Comparison of ENCODE assay signal across 8 cellular contexts in the genomic region with DNA sequence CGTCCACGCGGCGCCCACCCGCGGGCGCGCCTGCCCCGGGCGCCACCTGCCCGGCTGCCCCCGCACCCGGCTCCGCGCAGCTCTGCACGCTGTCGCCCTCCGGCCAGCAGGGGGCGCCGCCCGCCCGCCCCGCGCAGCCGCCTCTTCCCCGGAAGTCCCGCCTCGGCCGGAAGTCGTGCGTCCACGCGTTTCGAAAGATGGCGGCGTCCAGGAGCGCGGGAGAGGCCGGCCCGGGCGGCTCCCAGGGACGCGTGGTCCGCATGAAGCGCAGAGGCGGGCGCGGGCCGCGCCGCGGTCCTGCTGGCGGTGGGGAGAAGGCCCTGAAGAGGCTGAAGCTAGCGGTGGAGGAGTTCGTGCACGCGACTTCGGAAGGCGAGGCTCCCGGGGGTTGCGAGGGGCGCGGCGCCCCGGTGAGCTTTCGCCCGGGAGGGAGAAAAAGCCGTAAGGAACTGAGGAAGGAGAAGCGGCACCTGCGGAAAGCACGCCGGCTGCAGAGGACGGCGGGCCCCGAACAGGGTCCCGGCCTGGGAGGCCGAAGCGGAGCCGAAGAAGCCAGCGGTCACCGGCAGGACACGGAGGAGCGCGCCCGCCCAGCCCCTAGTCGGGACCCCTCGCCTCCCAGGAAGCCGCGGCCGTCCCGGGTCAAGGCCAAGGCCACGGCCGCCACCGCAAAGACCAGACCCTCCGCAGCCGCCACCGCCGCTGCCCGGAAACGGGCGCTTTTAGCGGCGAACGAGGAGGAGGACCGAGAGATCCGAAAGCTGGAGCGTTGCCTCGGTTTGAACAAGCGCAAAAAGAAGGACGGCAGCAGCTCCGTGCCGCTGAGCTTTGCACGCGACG. TPM values are rescaled to one million over a fixed set of nuclear protein-coding genes. Genes with fewer than 3 reads are reported as not detected.
DNase-seq lines count a peak whose midpoint lies in the region; ATAC-seq and TF ChIP-seq lines count a peak whose summit lies in the region.

A gene with protein sequence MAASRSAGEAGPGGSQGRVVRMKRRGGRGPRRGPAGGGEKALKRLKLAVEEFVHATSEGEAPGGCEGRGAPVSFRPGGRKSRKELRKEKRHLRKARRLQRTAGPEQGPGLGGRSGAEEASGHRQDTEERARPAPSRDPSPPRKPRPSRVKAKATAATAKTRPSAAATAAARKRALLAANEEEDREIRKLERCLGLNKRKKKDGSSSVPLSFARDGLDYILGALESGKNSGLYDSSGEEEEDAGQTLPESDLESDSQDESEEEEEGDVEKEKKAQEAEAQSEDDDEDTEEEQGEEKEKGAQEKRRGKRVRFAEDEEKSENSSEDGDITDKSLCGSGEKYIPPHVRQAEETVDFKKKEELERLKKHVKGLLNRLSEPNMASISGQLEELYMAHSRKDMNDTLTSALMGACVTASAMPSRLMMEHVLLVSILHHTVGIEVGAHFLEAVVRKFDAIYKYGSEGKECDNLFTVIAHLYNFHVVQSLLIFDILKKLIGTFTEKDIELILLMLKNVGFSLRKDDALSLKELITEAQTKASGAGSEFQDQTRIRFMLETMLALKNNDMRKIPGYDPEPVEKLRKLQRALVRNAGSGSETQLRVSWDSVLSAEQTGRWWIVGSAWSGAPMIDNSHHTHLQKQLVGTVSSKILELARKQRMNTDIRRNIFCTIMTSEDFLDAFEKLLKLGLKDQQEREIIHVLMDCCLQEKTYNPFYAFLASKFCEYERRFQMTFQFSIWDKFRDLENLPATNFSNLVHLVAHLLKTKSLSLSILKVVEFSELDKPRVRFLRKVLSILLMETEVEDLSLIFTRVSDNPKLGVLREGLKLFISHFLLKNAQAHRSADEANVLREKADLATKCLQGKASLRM (plus strand): TSS at position 172 of the 840 bp plus-strand sequence. CDS start 26 bp downstream, at position 198.

- no peaks in the 10 kb centered on the region for H3K9me3 ChIP-seq in neural cell (ENCODE audit: low read length)

- no peaks in the 10 kb centered on the region for H3F3A ChIP-seq in neural cell (ENCODE audit: insufficient read depth, low read length, poor library complexity, severe bottlenecking)

- H3K9me2 ChIP-seq in neural cell (ENCODE audit: insufficient read depth, low read length) = no peaks in the 10 kb centered on the region

- peak; percentile 82 for DNase-seq in EL
- DNase-seq in KBM-7 = peak; percentile 84
- DNase-seq in RPMI7951 (ENCODE audit: low read depth) = peak; percentile 80
- DNase-seq in activated T-helper 1 cell treated with anti-CD3 and anti-CD28 coated beads, Interleukin-2, amount 50 U/mL, for 16 hours (ENCODE audit: low read depth in 1 of 2, low spot score in 1 of 2) = peak; percentile 86 to 89
- peak; percentile 74 for DNase-seq in fibroblast of the aortic adventitia (ENCODE audit: low read depth)
- DNase-seq in stimulated activated naive CD8-positive, alpha-beta T cell treated with anti-CD3 and anti-CD28 coated beads, Interleukin-15, amount 100 ng/mL, for 72 hours = peak; percentile 91 to 92

- H2AFZ ChIP-seq in neural cell (ENCODE audit: low read depth, low read length) = peak within 1 kb of the TSS; percentile 65

- H3K9ac ChIP-seq in neural cell (ENCODE audit: low read length) = peak within 1 kb of the TSS; percentile 65

- H3K27ac Mint-ChIP-seq in stimulated activated naive CD8-positive, alpha-beta T cell treated with anti-CD3 and anti-CD28 coated beads, Interleukin-15, amount 100 ng/mL, for 72 hours = peak within 1 kb of the TSS; percentile 97

- H3K4me3 ChIP-seq in fibroblast of the aortic adventitia (ENCODE audit: low read depth, low read length) = peak within 1 kb of the TSS; percentile 82
- H3K4me3 ChIP-seq in neural cell (ENCODE audit: low read length) = peak within 1 kb of the TSS; percentile 99

- peak; percentile 65 for TF ChIP-seq RAD21 in neural cell (conservative IDR thresholded peaks at IDR 0.05)

- no peak for TF ChIP-seq EP300 in neural cell (conservative IDR thresholded peaks at IDR 0.05; ENCODE audit: poor library complexity, severe bottlenecking)

- no peaks in the 10 kb centered on the region for H4K20me1 ChIP-seq in neural cell (ENCODE audit: insufficient read depth)

- peaks cover 19% of the 10 kb centered on the region for H3K79me2 ChIP-seq in neural cell (replicated peaks; ENCODE audit: insufficient read depth, low read length)

- H3K4me3 Mint-ChIP-seq in stimulated activated naive CD8-positive, alpha-beta T cell treated with anti-CD3 and anti-CD28 coated beads, Interleukin-15, amount 100 ng/mL, for 72 hours = peak within 1 kb of the TSS; percentile 94 to 97

- no peaks in the 10 kb centered on the region for H3K36me3 ChIP-seq in neural cell (ENCODE audit: insufficient read depth, low read length)

- peak within 1 kb of the TSS; percentile 71 for H3K4me2 ChIP-seq in neural cell (ENCODE audit: low read length)

- TF ChIP-seq CTCF in fibroblast of the aortic adventitia (IDR thresholded peaks at IDR 0.05; ENCODE audit: insufficient read depth, low read length) = peak; percentile 60
- TF ChIP-seq CTCF in neural cell (IDR thresholded peaks at IDR 0.05; ENCODE audit: poor library complexity, severe bottlenecking) = peak; percentile 94

- peak; percentile 92 for ATAC-seq in GM21723 (IDR thresholded peaks at IDR 0.05; ENCODE audit: unreplicated experiment)
- ATAC-seq in stimulated activated naive CD8-positive, alpha-beta T cell treated with anti-CD3 and anti-CD28 coated beads, Interleukin-15, amount 100 ng/mL, for 72 hours = peak; percentile 95

- peaks cover 31% of the 10 kb centered on the region for H3K27me3 Mint-ChIP-seq in stimulated activated naive CD8-positive, alpha-beta T cell treated with anti-CD3 and anti-CD28 coated beads, Interleukin-15, amount 100 ng/mL, for 72 hours

- H3K9me3 Mint-ChIP-seq in stimulated activated naive CD8-positive, alpha-beta T cell treated with anti-CD3 and anti-CD28 coated beads, Interleukin-15, amount 100 ng/mL, for 72 hours = no peaks in the 10 kb centered on the region

- peak within 1 kb of the TSS; percentile 31 for H3K27ac ChIP-seq in neural cell (ENCODE audit: low read length)

- H3K27me3 ChIP-seq in neural cell (ENCODE audit: insufficient read depth, low read depth, low read length) = no peaks in the 10 kb centered on the region

- in situ Hi-C loops in KBM-7 (cut with MboI; ENCODE audit: low pct_unique_long_range_greater_than_20kb, low sequenced_read_pairs) = no loop called here

- H3K4me1 Mint-ChIP-seq in stimulated activated naive CD8-positive, alpha-beta T cell treated with anti-CD3 and anti-CD28 coated beads, Interleukin-15, amount 100 ng/mL, for 72 hours = peaks cover 49% of the 10 kb centered on the region

TF ChIP-seq in neural cell, 6 proteins besides CTCF, POLR2A, EP300 and RAD21:
- TF ChIP-seq EZH2 (IDR thresholded peaks at IDR 0.05; ENCODE audit: borderline replicate concordance, insufficient read depth, low read length, poor library complexity, severe bottlenecking) = no peak
- peak; percentile 45 for TF ChIP-seq TAF1 (IDR thresholded peaks at IDR 0.05; ENCODE audit: low read depth)
- TF ChIP-seq SMC3 (conservative IDR thresholded peaks at IDR 0.05; ENCODE audit: poor library complexity) = peak; percentile 53
- peak; percentile 100 for TF ChIP-seq MXI1 (conservative IDR thresholded peaks at IDR 0.05; ENCODE audit: poor library complexity, severe bottlenecking)
- TF ChIP-seq, protein P1, sequence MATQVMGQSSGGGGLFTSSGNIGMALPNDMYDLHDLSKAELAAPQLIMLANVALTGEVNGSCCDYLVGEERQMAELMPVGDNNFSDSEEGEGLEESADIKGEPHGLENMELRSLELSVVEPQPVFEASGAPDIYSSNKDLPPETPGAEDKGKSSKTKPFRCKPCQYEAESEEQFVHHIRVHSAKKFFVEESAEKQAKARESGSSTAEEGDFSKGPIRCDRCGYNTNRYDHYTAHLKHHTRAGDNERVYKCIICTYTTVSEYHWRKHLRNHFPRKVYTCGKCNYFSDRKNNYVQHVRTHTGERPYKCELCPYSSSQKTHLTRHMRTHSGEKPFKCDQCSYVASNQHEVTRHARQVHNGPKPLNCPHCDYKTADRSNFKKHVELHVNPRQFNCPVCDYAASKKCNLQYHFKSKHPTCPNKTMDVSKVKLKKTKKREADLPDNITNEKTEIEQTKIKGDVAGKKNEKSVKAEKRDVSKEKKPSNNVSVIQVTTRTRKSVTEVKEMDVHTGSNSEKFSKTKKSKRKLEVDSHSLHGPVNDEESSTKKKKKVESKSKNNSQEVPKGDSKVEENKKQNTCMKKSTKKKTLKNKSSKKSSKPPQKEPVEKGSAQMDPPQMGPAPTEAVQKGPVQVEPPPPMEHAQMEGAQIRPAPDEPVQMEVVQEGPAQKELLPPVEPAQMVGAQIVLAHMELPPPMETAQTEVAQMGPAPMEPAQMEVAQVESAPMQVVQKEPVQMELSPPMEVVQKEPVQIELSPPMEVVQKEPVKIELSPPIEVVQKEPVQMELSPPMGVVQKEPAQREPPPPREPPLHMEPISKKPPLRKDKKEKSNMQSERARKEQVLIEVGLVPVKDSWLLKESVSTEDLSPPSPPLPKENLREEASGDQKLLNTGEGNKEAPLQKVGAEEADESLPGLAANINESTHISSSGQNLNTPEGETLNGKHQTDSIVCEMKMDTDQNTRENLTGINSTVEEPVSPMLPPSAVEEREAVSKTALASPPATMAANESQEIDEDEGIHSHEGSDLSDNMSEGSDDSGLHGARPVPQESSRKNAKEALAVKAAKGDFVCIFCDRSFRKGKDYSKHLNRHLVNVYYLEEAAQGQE (IDR thresholded peaks at IDR 0.05; ENCODE audit: borderline replicate concordance) = peak; percentile 41
- peak; percentile 79 for TF ChIP-seq POLR2AphosphoS5 (IDR thresholded peaks at IDR 0.05)

RNA-seq across cellular contexts. Expression of the gene that starts here (rescaled TPM):
- total RNA-seq in RPMI7951 (2014; rRNA removed; shearing (Covaris generic)) = 11.8 and 18.1 TPM in 2 replicates
- total RNA-seq in fibroblast of the aortic adventitia (ENCODE audit: low replicate concordance) = 10.8 TPM in 2 replicates
- polyA plus RNA-seq in neural cell = 12.7 and 22.5 TPM in 2 replicates
- 21.7 and 26.0 TPM in 2 replicates for polyA minus RNA-seq in neural cell

Comparison
In these comparisons a context has a peak if more than half of its experiments do, and no peak if none do; other contexts are left out.
1. Peak in every context shown above with its lines: DNase-seq, ATAC-seq, H3K4me3 ChIP-seq and H3K27ac ChIP-seq.